In genomic region chr22:27867114-27867957, GRCh38 we compare ENCODE assay signal across 8 cellular contexts. TPM values are rescaled to one million over a fixed set of nuclear protein-coding genes. Genes with fewer than 3 reads are reported as not detected.
DNase-seq lines count a peak whose midpoint lies in the region; ATAC-seq and TF ChIP-seq lines count a peak whose summit lies in the region.

No MANE protein-coding gene starts in this region.

- H3K27me3 Mint-ChIP-seq in activated CD4-positive, alpha-beta memory T cell treated with anti-CD3 and anti-CD28 coated beads for 36 hours: no peaks in the 10 kb centered on the region
- no peaks in the 10 kb centered on the region for H3K27me3 Mint-ChIP-seq in activated CD4-positive, alpha-beta memory T cell treated with anti-CD3 and anti-CD28 coated beads, Interleukin-2, amount 10 ng/mL, durations not matched to agents 7 days and 5 days
- H3K27me3 Mint-ChIP-seq in MCF 10A (ENCODE audit: insufficient read depth, unreplicated experiment): no peaks in the 10 kb centered on the region

- no TSS peak for BruUV-seq in MCF 10A (replicated peaks; lab: Mats Ljungman, UMichigan)

- H3K27me3 ChIP-seq in right lobe of liver: no peaks in the 10 kb centered on the region

- no peaks in the 10 kb centered on the region for H3K9me3 ChIP-seq in right lobe of liver

- H3K27ac ChIP-seq in right lobe of liver (peak overlapping the region; percentile 76 to 97 (median 95)), temporal lobe (ENCODE audit: low read depth, low read length) (peak overlapping the region; percentile 78)

- H3K9me3 Mint-ChIP-seq in activated CD4-positive, alpha-beta memory T cell treated with anti-CD3 and anti-CD28 coated beads for 36 hours: no peaks in the 10 kb centered on the region
- no peaks in the 10 kb centered on the region for H3K9me3 Mint-ChIP-seq in activated CD4-positive, alpha-beta memory T cell treated with anti-CD3 and anti-CD28 coated beads, Interleukin-2, amount 10 ng/mL, durations not matched to agents 7 days and 5 days
- no peaks in the 10 kb centered on the region for H3K9me3 Mint-ChIP-seq in MCF 10A (ENCODE audit: unreplicated experiment)

- no peak overlapping the region for H3K4me3 ChIP-seq in right lobe of liver

- peak; percentile 14 for DNase-seq in activated CD4-positive, alpha-beta memory T cell treated with anti-CD3 and anti-CD28 coated beads for 36 hours
- DNase-seq in activated CD4-positive, alpha-beta memory T cell treated with anti-CD3 and anti-CD28 coated beads, Interleukin-2, amount 10 ng/mL, durations not matched to agents 7 days and 5 days: no peak
- DNase-seq in MCF 10A (ENCODE audit: unreplicated experiment) (no peak), right lobe of liver (no peak), ureter (ENCODE audit: low spot score) (no peak)
- no peak for DNase-seq in activated effector memory CD4-positive, alpha-beta T cell treated with anti-CD3 and anti-CD28 coated beads, Interleukin-2, amount 50 U/mL, for 16 hours

- peaks cover 44% of the 10 kb centered on the region for H3K4me1 Mint-ChIP-seq in activated CD4-positive, alpha-beta memory T cell treated with anti-CD3 and anti-CD28 coated beads for 36 hours (ENCODE audit: low read depth)
- H3K4me1 Mint-ChIP-seq in activated CD4-positive, alpha-beta memory T cell treated with anti-CD3 and anti-CD28 coated beads, Interleukin-2, amount 10 ng/mL, durations not matched to agents 7 days and 5 days: peaks cover 30% of the 10 kb centered on the region
- H3K4me1 Mint-ChIP-seq in MCF 10A (ENCODE audit: insufficient read depth, unreplicated experiment): peaks cover 35% of the 10 kb centered on the region

- no peaks in the 10 kb centered on the region for H3K36me3 ChIP-seq in right lobe of liver

- intact Hi-C loops in activated CD4-positive, alpha-beta memory T cell treated with anti-CD3 and anti-CD28 coated beads for 36 hours (cut with micrococcal nuclease): no loop called here
- intact Hi-C loops in MCF 10A (cut with micrococcal nuclease) (loop anchor here (10.0 kb wide), 1 partner anchor 143 kb away; no protein-coding TSS in a partner anchor), right lobe of liver (cut with DNase I) (no loop called here)

- peaks cover 0 to 92% (median 38%) of the 10 kb centered on the region in 4 donors for H3K4me1 ChIP-seq in right lobe of liver

- no peak overlapping the region for H3K4me3 Mint-ChIP-seq in activated CD4-positive, alpha-beta memory T cell treated with anti-CD3 and anti-CD28 coated beads for 36 hours
- no peak overlapping the region for H3K4me3 Mint-ChIP-seq in activated CD4-positive, alpha-beta memory T cell treated with anti-CD3 and anti-CD28 coated beads, Interleukin-2, amount 10 ng/mL, durations not matched to agents 7 days and 5 days
- no peak overlapping the region for H3K4me3 Mint-ChIP-seq in MCF 10A (ENCODE audit: unreplicated experiment)

- WGBS in right lobe of liver (ENCODE audit: insufficient coverage, low coverage, low lambda C conversion rate, missing lambda C conversion rate): 37% methylated on average over 4 of the region's 4 CpGs

- peak in 3 of 4 donors; percentile 8 to 10 (median 9) for ATAC-seq in right lobe of liver
- ATAC-seq in GM21737 (IDR thresholded peaks at IDR 0.05; ENCODE audit: unreplicated experiment): no peak

- peak overlapping the region; percentile 46 for H3K27ac Mint-ChIP-seq in activated CD4-positive, alpha-beta memory T cell treated with anti-CD3 and anti-CD28 coated beads for 36 hours
- no peak overlapping the region for H3K27ac Mint-ChIP-seq in activated CD4-positive, alpha-beta memory T cell treated with anti-CD3 and anti-CD28 coated beads, Interleukin-2, amount 10 ng/mL, durations not matched to agents 7 days and 5 days
- H3K27ac Mint-ChIP-seq in MCF 10A (ENCODE audit: low read depth, unreplicated experiment): peak overlapping the region; percentile 98

- H3K36me3 Mint-ChIP-seq in activated CD4-positive, alpha-beta memory T cell treated with anti-CD3 and anti-CD28 coated beads for 36 hours: peaks cover 45% of the 10 kb centered on the region
- peaks cover 43% of the 10 kb centered on the region for H3K36me3 Mint-ChIP-seq in activated CD4-positive, alpha-beta memory T cell treated with anti-CD3 and anti-CD28 coated beads, Interleukin-2, amount 10 ng/mL, durations not matched to agents 7 days and 5 days (ENCODE audit: low read depth)
- peaks cover 43% of the 10 kb centered on the region for H3K36me3 Mint-ChIP-seq in MCF 10A (ENCODE audit: insufficient read depth, unreplicated experiment)

- POLR2A ChIA-PET in activated CD4-positive, alpha-beta memory T cell treated with anti-CD3 and anti-CD28 coated beads for 36 hours (lab: Charles Lee): no interaction called here
- POLR2A ChIA-PET in activated CD4-positive, alpha-beta memory T cell treated with anti-CD3 and anti-CD28 coated beads, Interleukin-2, amount 10 ng/mL, durations not matched to agents 7 days and 5 days (lab: Charles Lee): interaction anchor here (1.0 to 2.2 kb wide), 2 partner anchors 9 to 52 kb away, joined by 3 to 6 read pairs; partner anchors contain the start of gene PITPNB
- POLR2A ChIA-PET in MCF 10A (lab: Yijun Ruan, JAX): interaction anchor here (0.5 to 2.1 kb wide), 10 partner anchors 9 to 1400 kb away, joined by 3 to 11 read pairs (median 3); partner anchors contain the start of gene PITPNB

- CTCF ChIA-PET in activated CD4-positive, alpha-beta memory T cell treated with anti-CD3 and anti-CD28 coated beads for 36 hours (lab: Charles Lee): interaction anchor here (1.3 to 2.2 kb wide), 3 partner anchors 11 to 19 kb away, joined by 3 to 6 read pairs (median 5); no protein-coding TSS in a partner anchor
- CTCF ChIA-PET in activated CD4-positive, alpha-beta memory T cell treated with anti-CD3 and anti-CD28 coated beads, Interleukin-2, amount 10 ng/mL, durations not matched to agents 7 days and 5 days (lab: Charles Lee): interaction anchor here (1.0 to 2.0 kb wide), 3 partner anchors 11 to 19 kb away, joined by 3 to 9 read pairs (median 4); no protein-coding TSS in a partner anchor
- CTCF ChIA-PET in MCF 10A (lab: Yijun Ruan, JAX): interaction anchor here (0.6 to 2.1 kb wide), 5 partner anchors 14 to 1113 kb away, joined by 3 to 7 read pairs (median 4); no protein-coding TSS in a partner anchor

- no peak for TF ChIP-seq POLR2A in right lobe of liver (IDR thresholded peaks at IDR 0.05)

- TF ChIP-seq CTCF in MCF 10A (IDR thresholded peaks at IDR 0.05; ENCODE audit: unreplicated experiment) (no peak), right lobe of liver (IDR thresholded peaks at IDR 0.05) (no peak)

RNA-seq across cellular contexts. Expression of gene PITPNB, which starts 51.7 kb away (rescaled TPM):
- total RNA-seq in activated CD4-positive, alpha-beta memory T cell treated with anti-CD3 and anti-CD28 coated beads for 36 hours: 10 to 100 TPM; 92.2 to 95.7 TPM
- total RNA-seq in activated CD4-positive, alpha-beta memory T cell treated with anti-CD3 and anti-CD28 coated beads, Interleukin-2, amount 10 ng/mL, durations not matched to agents 7 days and 5 days: 10 to 100 TPM; 85.7 to 96.0 TPM
- 93.1 and 124 TPM in 2 replicates for total RNA-seq in MCF 10A (2022)
- 10 to 100 TPM; 28.7 to 60.6 (median 37.6) TPM for total RNA-seq in right lobe of liver
- total RNA-seq in temporal lobe: 39.3 TPM
- 93.7 TPM for total RNA-seq in ureter
